ENCODE assay signal across 1 cellular context in the genomic region with DNA sequence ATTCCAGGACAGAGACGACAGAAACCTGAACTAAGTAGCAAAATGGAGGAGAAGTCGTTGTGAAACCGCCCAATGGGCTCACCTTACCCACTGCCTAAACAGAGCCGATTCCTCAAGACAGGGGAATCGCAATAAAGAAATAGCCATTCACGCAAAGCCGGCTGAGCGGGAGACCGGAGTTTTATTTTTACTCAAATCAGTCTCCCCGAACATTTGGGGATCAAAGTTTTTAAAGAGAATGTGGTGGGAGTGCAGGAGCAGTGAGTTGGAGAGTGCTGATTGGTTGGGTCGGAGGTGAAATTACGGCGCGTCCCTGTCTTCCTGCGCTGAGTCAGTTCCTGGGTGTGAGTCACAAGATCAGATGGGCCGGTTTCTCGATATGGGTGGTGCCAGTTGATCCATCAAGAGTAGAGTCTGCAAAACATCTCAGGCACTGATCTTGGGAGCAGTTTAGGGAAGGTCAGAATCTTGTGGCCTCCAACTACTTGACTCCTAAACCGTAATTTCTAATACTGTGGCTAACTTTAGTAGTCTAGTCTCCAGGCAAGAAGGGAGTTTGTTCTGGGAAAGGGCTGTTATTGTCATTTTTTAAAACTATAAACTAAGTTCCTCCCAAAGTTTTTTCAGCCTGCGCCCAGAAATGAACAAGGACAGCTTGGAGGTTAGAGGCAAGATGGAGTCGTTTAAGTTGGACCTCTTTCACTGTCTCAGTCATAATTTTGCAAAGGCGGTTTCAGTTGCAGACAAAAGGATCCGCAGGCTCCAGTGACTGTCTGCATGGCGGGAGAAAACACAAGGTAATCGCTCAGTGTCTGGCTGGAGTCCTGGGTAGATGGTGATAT.
TF ChIP-seq lines count a peak whose summit lies in the region.

No MANE protein-coding gene starts in this region.

TF ChIP-seq in K562, 482 proteins besides CTCF, POLR2A, EP300 and RAD21 (continued from another document and continues in another):
- peak; percentile 17; the same call in 1 of the 2 replicates for TF ChIP-seq HOMEZ (CRISPR knock-in tag; IDR thresholded peaks at IDR 0.05)
- TF ChIP-seq MYC (IDR thresholded peaks at IDR 0.05; ENCODE audit: low read depth, low read length), result no peak; the same call in 1 of the 2 replicates
- 0 out of 2 replicates have a peak, but pooled peaks have one; percentile 13 for TF ChIP-seq MYC (CRISPR knock-in tag; IDR thresholded peaks at IDR 0.05; ENCODE audit: borderline replicate concordance, low read depth)
- peak; percentile 52; the same call in 1 of the 2 replicates for TF ChIP-seq SP1 (CRISPR knock-in tag; IDR thresholded peaks at IDR 0.05)
- no peak for TF ChIP-seq ZNF707 (CRISPR knock-in tag; conservative IDR thresholded peaks at IDR 0.05)
- peak; percentile 14; the same call in 1 of the 2 replicates for TF ChIP-seq XRCC5 (IDR thresholded peaks at IDR 0.05; ENCODE audit: low read depth, low read length)
- no peak for TF ChIP-seq PTBP1 (IDR thresholded peaks at IDR 0.05; ENCODE audit: low read depth, low read length)
- peak; percentile 99 for TF ChIP-seq POLR2B (IDR thresholded peaks at IDR 0.05; ENCODE audit: low read depth, partially characterized antibody)
- TF ChIP-seq, protein P1, sequence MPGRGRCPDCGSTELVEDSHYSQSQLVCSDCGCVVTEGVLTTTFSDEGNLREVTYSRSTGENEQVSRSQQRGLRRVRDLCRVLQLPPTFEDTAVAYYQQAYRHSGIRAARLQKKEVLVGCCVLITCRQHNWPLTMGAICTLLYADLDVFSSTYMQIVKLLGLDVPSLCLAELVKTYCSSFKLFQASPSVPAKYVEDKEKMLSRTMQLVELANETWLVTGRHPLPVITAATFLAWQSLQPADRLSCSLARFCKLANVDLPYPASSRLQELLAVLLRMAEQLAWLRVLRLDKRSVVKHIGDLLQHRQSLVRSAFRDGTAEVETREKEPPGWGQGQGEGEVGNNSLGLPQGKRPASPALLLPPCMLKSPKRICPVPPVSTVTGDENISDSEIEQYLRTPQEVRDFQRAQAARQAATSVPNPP (IDR thresholded peaks at IDR 0.05; ENCODE audit: borderline replicate concordance, insufficient read depth, insufficient read length), result no peak
- TF ChIP-seq NBN (IDR thresholded peaks at IDR 0.05; ENCODE audit: low read depth), result peak; percentile 86
- no peak for TF ChIP-seq OTX1 (CRISPR knock-in tag; IDR thresholded peaks at IDR 0.05)
- TF ChIP-seq ZNF445 (CRISPR knock-in tag; IDR thresholded peaks at IDR 0.05; ENCODE audit: low read depth), result no peak
- TF ChIP-seq TFAP4 (CRISPR knock-in tag; IDR thresholded peaks at IDR 0.05; ENCODE audit: borderline replicate concordance), result peak; percentile 88
- TF ChIP-seq RFX7 (CRISPR knock-in tag; IDR thresholded peaks at IDR 0.05), result no peak
- TF ChIP-seq, protein P2, sequence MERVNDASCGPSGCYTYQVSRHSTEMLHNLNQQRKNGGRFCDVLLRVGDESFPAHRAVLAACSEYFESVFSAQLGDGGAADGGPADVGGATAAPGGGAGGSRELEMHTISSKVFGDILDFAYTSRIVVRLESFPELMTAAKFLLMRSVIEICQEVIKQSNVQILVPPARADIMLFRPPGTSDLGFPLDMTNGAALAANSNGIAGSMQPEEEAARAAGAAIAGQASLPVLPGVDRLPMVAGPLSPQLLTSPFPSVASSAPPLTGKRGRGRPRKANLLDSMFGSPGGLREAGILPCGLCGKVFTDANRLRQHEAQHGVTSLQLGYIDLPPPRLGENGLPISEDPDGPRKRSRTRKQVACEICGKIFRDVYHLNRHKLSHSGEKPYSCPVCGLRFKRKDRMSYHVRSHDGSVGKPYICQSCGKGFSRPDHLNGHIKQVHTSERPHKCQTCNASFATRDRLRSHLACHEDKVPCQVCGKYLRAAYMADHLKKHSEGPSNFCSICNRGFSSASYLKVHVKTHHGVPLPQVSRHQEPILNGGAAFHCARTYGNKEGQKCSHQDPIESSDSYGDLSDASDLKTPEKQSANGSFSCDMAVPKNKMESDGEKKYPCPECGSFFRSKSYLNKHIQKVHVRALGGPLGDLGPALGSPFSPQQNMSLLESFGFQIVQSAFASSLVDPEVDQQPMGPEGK (CRISPR knock-in tag; IDR thresholded peaks at IDR 0.05; ENCODE audit: borderline replicate concordance), result 0 out of 2 replicates have a peak, but pooled peaks have one; percentile 65
- TF ChIP-seq, protein P3, sequence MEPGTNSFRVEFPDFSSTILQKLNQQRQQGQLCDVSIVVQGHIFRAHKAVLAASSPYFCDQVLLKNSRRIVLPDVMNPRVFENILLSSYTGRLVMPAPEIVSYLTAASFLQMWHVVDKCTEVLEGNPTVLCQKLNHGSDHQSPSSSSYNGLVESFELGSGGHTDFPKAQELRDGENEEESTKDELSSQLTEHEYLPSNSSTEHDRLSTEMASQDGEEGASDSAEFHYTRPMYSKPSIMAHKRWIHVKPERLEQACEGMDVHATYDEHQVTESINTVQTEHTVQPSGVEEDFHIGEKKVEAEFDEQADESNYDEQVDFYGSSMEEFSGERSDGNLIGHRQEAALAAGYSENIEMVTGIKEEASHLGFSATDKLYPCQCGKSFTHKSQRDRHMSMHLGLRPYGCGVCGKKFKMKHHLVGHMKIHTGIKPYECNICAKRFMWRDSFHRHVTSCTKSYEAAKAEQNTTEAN (CRISPR knock-in tag; IDR thresholded peaks at IDR 0.05), result no peak
- TF ChIP-seq TBL1XR1 (IDR thresholded peaks at IDR 0.05; ENCODE audit: low read length in 2 of 2), result peak in 1 of 2 experiments; percentile 56; a peak in 1 of 4 replicates
- TF ChIP-seq PHF8 (IDR thresholded peaks at IDR 0.05; ENCODE audit: borderline replicate concordance, low read length), result peak; percentile 58; the same call in 1 of the 2 replicates
- no peak for TF ChIP-seq RBM22 (IDR thresholded peaks at IDR 0.05; ENCODE audit: low read depth, low read length, poor library complexity, severe bottlenecking)
- TF ChIP-seq, protein P4, sequence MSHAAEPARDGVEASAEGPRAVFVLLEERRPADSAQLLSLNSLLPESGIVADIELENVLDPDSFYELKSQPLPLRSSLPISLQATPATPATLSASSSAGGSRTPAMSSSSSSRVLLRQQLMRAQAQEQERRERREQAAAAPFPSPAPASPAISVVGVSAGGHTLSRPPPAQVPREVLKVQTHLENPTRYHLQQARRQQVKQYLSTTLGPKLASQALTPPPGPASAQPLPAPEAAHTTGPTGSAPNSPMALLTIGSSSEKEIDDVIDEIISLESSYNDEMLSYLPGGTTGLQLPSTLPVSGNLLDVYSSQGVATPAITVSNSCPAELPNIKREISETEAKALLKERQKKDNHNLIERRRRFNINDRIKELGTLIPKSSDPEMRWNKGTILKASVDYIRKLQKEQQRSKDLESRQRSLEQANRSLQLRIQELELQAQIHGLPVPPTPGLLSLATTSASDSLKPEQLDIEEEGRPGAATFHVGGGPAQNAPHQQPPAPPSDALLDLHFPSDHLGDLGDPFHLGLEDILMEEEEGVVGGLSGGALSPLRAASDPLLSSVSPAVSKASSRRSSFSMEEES (CRISPR knock-in tag; IDR thresholded peaks at IDR 0.05), result no peak; the same call in 1 of the 2 replicates
- no peak for TF ChIP-seq PHF21A (IDR thresholded peaks at IDR 0.05; ENCODE audit: borderline replicate concordance, low read depth)
- peak in 1 of 2 experiments; percentile 52; a peak in 1 of 4 replicates for TF ChIP-seq UBTF (IDR thresholded peaks at IDR 0.05; ENCODE audit: borderline replicate concordance in 1 of 2, low read depth in 2 of 2, low read length in 2 of 2)
- TF ChIP-seq IFI16 (CRISPR knock-in tag; IDR thresholded peaks at IDR 0.05), result no peak
- peak; percentile 94 for TF ChIP-seq ETV5 (CRISPR knock-in tag; IDR thresholded peaks at IDR 0.05; ENCODE audit: low read depth)
- TF ChIP-seq ZFPM2 (CRISPR knock-in tag; IDR thresholded peaks at IDR 0.05), result no peak
- peak; percentile 94 for TF ChIP-seq ETV1 (tag; conservative IDR thresholded peaks at IDR 0.05; ENCODE audit: low read depth)
- 0 out of 4 replicates have a peak, but pooled peaks of 1 of the 2 experiments have one; percentile 21 for TF ChIP-seq SIN3A (IDR thresholded peaks at IDR 0.05; ENCODE audit: borderline replicate concordance in 2 of 2, control insufficient read depth in 1 of 2, low read depth in 2 of 2, low read length in 2 of 2)
- TF ChIP-seq, protein P5, sequence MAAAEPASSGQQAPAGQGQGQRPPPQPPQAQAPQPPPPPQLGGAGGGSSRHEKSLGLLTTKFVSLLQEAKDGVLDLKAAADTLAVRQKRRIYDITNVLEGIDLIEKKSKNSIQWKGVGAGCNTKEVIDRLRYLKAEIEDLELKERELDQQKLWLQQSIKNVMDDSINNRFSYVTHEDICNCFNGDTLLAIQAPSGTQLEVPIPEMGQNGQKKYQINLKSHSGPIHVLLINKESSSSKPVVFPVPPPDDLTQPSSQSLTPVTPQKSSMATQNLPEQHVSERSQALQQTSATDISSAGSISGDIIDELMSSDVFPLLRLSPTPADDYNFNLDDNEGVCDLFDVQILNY (CRISPR knock-in tag; IDR thresholded peaks at IDR 0.05), result no peak
- TF ChIP-seq NFATC3 (IDR thresholded peaks at IDR 0.05), result no peak
- TF ChIP-seq, protein P6, sequence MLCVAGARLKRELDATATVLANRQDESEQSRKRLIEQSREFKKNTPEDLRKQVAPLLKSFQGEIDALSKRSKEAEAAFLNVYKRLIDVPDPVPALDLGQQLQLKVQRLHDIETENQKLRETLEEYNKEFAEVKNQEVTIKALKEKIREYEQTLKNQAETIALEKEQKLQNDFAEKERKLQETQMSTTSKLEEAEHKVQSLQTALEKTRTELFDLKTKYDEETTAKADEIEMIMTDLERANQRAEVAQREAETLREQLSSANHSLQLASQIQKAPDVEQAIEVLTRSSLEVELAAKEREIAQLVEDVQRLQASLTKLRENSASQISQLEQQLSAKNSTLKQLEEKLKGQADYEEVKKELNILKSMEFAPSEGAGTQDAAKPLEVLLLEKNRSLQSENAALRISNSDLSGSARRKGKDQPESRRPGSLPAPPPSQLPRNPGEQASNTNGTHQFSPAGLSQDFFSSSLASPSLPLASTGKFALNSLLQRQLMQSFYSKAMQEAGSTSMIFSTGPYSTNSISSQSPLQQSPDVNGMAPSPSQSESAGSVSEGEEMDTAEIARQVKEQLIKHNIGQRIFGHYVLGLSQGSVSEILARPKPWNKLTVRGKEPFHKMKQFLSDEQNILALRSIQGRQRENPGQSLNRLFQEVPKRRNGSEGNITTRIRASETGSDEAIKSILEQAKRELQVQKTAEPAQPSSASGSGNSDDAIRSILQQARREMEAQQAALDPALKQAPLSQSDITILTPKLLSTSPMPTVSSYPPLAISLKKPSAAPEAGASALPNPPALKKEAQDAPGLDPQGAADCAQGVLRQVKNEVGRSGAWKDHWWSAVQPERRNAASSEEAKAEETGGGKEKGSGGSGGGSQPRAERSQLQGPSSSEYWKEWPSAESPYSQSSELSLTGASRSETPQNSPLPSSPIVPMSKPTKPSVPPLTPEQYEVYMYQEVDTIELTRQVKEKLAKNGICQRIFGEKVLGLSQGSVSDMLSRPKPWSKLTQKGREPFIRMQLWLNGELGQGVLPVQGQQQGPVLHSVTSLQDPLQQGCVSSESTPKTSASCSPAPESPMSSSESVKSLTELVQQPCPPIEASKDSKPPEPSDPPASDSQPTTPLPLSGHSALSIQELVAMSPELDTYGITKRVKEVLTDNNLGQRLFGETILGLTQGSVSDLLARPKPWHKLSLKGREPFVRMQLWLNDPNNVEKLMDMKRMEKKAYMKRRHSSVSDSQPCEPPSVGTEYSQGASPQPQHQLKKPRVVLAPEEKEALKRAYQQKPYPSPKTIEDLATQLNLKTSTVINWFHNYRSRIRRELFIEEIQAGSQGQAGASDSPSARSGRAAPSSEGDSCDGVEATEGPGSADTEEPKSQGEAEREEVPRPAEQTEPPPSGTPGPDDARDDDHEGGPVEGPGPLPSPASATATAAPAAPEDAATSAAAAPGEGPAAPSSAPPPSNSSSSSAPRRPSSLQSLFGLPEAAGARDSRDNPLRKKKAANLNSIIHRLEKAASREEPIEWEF (CRISPR knock-in tag; IDR thresholded peaks at IDR 0.05), result no peak
- no peak for TF ChIP-seq NFXL1 (CRISPR knock-in tag; IDR thresholded peaks at IDR 0.05)
- no peak for TF ChIP-seq NELFE (IDR thresholded peaks at IDR 0.05; ENCODE audit: insufficient read depth, insufficient read length)
- TF ChIP-seq, protein P7, sequence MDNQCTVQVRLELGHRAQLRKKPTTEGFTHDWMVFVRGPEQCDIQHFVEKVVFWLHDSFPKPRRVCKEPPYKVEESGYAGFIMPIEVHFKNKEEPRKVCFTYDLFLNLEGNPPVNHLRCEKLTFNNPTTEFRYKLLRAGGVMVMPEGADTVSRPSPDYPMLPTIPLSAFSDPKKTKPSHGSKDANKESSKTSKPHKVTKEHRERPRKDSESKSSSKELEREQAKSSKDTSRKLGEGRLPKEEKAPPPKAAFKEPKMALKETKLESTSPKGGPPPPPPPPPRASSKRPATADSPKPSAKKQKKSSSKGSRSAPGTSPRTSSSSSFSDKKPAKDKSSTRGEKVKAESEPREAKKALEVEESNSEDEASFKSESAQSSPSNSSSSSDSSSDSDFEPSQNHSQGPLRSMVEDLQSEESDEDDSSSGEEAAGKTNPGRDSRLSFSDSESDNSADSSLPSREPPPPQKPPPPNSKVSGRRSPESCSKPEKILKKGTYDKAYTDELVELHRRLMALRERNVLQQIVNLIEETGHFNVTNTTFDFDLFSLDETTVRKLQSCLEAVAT (IDR thresholded peaks at IDR 0.05), result peak; percentile 98 to 99
- no peak for TF ChIP-seq ILK (tag; IDR thresholded peaks at IDR 0.05; ENCODE audit: borderline replicate concordance, low read depth)
